1 cellular context compared by ENCODE assay signal in the genomic region with DNA sequence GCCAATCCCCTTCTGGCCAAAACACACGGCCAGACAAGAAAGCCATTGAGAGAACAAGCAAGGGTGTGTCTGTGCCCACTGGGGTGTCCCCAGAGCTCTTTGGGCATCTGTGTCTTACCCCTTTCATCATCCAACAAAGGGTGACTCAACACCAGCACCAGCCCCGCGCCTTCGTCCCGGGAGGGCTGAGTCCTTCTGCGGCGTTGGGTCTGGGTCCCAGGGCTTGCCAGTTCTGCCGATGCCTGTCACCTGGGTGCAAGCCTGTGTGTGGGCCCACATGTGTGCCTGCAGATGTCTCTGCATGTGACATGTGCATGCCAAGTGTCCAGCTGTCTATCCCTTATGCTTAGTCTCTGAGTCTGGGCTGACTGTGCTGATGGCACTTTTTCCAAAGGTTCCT.
TF ChIP-seq lines count a peak whose summit lies in the region.

No MANE protein-coding gene starts in this region.

TF ChIP-seq in A549, 52 proteins besides CTCF, POLR2A, EP300 and RAD21 (continued from another document):
- TF ChIP-seq, protein P1, sequence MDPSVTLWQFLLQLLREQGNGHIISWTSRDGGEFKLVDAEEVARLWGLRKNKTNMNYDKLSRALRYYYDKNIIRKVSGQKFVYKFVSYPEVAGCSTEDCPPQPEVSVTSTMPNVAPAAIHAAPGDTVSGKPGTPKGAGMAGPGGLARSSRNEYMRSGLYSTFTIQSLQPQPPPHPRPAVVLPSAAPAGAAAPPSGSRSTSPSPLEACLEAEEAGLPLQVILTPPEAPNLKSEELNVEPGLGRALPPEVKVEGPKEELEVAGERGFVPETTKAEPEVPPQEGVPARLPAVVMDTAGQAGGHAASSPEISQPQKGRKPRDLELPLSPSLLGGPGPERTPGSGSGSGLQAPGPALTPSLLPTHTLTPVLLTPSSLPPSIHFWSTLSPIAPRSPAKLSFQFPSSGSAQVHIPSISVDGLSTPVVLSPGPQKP (IDR thresholded peaks at IDR 0.05; ENCODE audit: low read depth, low read length) = no peak
- no peak for TF ChIP-seq FOXS1 (CRISPR knock-in tag; IDR thresholded peaks at IDR 0.05)
- no peak for TF ChIP-seq TFCP2L1 (CRISPR knock-in tag; IDR thresholded peaks at IDR 0.05)
- no peak for TF ChIP-seq MAFK (IDR thresholded peaks at IDR 0.05; ENCODE audit: partially characterized antibody)
- TF ChIP-seq, protein P2, sequence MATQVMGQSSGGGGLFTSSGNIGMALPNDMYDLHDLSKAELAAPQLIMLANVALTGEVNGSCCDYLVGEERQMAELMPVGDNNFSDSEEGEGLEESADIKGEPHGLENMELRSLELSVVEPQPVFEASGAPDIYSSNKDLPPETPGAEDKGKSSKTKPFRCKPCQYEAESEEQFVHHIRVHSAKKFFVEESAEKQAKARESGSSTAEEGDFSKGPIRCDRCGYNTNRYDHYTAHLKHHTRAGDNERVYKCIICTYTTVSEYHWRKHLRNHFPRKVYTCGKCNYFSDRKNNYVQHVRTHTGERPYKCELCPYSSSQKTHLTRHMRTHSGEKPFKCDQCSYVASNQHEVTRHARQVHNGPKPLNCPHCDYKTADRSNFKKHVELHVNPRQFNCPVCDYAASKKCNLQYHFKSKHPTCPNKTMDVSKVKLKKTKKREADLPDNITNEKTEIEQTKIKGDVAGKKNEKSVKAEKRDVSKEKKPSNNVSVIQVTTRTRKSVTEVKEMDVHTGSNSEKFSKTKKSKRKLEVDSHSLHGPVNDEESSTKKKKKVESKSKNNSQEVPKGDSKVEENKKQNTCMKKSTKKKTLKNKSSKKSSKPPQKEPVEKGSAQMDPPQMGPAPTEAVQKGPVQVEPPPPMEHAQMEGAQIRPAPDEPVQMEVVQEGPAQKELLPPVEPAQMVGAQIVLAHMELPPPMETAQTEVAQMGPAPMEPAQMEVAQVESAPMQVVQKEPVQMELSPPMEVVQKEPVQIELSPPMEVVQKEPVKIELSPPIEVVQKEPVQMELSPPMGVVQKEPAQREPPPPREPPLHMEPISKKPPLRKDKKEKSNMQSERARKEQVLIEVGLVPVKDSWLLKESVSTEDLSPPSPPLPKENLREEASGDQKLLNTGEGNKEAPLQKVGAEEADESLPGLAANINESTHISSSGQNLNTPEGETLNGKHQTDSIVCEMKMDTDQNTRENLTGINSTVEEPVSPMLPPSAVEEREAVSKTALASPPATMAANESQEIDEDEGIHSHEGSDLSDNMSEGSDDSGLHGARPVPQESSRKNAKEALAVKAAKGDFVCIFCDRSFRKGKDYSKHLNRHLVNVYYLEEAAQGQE (IDR thresholded peaks at IDR 0.05) = no peak
- no peak for TF ChIP-seq HOXB13 (CRISPR knock-in tag; IDR thresholded peaks at IDR 0.05; ENCODE audit: low read depth)
- no peak for TF ChIP-seq CBX2 (IDR thresholded peaks at IDR 0.05; ENCODE audit: borderline replicate concordance, low read depth)
- TF ChIP-seq, protein P3, sequence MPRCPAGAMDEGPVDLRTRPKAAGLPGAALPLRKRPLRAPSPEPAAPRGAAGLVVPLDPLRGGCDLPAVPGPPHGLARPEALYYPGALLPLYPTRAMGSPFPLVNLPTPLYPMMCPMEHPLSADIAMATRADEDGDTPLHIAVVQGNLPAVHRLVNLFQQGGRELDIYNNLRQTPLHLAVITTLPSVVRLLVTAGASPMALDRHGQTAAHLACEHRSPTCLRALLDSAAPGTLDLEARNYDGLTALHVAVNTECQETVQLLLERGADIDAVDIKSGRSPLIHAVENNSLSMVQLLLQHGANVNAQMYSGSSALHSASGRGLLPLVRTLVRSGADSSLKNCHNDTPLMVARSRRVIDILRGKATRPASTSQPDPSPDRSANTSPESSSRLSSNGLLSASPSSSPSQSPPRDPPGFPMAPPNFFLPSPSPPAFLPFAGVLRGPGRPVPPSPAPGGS (IDR thresholded peaks at IDR 0.05) = no peak
- no peak for TF ChIP-seq RCOR1 (IDR thresholded peaks at IDR 0.05; ENCODE audit: low read depth, low read length)
- no peak for TF ChIP-seq POLR2AphosphoS2 (conservative IDR thresholded peaks at IDR 0.05; ENCODE audit: low read length)
- TF ChIP-seq MYC (IDR thresholded peaks at IDR 0.05; ENCODE audit: borderline replicate concordance, low read length) = no peak
- TF ChIP-seq JUNB (IDR thresholded peaks at IDR 0.05) = no peak
- TF ChIP-seq HOXA7 (CRISPR knock-in tag; IDR thresholded peaks at IDR 0.05) = no peak
- TF ChIP-seq NPAS2 (CRISPR knock-in tag; IDR thresholded peaks at IDR 0.05; ENCODE audit: borderline replicate concordance) = no peak
- TF ChIP-seq ZSCAN20 (CRISPR knock-in tag; IDR thresholded peaks at IDR 0.05) = no peak
